Comparison of ENCODE assay signal across 13 cellular contexts in the genomic region with DNA sequence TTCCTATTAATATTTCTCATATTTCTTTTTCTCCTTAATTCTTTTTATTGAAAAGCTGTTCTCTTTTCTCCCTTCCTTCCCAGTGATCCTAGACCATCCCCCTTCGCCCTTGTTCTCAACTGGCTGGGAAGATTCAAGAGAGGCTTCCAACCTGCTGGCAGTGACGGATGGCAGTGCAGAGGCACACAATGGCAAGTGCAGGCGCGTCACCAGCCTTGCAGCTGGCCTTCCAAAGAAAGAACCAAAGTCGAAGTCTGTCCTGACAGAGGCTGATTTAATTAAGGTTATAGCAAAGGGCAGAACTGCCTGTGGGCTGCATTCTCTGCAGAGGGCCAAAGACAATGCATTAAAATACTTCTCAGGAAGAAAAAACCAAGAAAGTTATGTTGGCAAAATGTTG. TPM values are rescaled to one million over a fixed set of nuclear protein-coding genes. Genes with fewer than 3 reads are reported as not detected.
DNase-seq lines count a peak whose midpoint lies in the region; ATAC-seq and TF ChIP-seq lines count a peak whose summit lies in the region.
"Had no signal": no experiment of that assay in that cellular context is flagged by ENCODE, and none has a peak within 500 bp of the region (broad histone marks: within the 10 kb centered on the region; RNA-seq: fewer than 3 reads in every experiment).

No MANE protein-coding gene starts in this region.

- no peak overlapping the region for H4K91ac ChIP-seq in trophoblast cell (ENCODE audit: low read depth, low read length)

- no peaks in the 10 kb centered on the region for H3K36me3 ChIP-seq in trophoblast cell (ENCODE audit: control insufficient read depth in 1 of 2, insufficient read depth in 2 of 2, low read length in 2 of 2)
- no peaks in the 10 kb centered on the region for H3K36me3 ChIP-seq in tibial artery
- H3K36me3 ChIP-seq: SJSA1 had no signal

- WGBS in trophoblast cell (ENCODE audit: extremely low coverage, insufficient coverage, insufficient read length) = no CpG with 5 or more reads among the region's 5 CpGs

- H3K4ac ChIP-seq in trophoblast cell (ENCODE audit: low read depth, low read length) = peak overlapping the region; percentile 18

- H2AK5ac ChIP-seq in trophoblast cell (ENCODE audit: low read length) = no peak overlapping the region

- H3K9ac ChIP-seq in trophoblast cell (ENCODE audit: low read length) = no peak overlapping the region

- no peak overlapping the region for H4K12ac ChIP-seq in trophoblast cell (ENCODE audit: low read depth, low read length)

- H3K14ac ChIP-seq in trophoblast cell (ENCODE audit: low read length) = no peak overlapping the region

- H3K27me3 ChIP-seq in foreskin keratinocyte = no peaks in the 10 kb centered on the region
- no peaks in the 10 kb centered on the region for H3K27me3 ChIP-seq in trophoblast cell (ENCODE audit: insufficient read depth, low read length)
- no peaks in the 10 kb centered on the region for H3K27me3 ChIP-seq in tibial artery
- H3K27me3 ChIP-seq: SJSA1 had no signal

- H3K79me1 ChIP-seq in trophoblast cell (ENCODE audit: low read length) = peaks cover 4% of the 10 kb centered on the region

- H3K27ac ChIP-seq in foreskin keratinocyte = no peak overlapping the region
- H3K27ac ChIP-seq in trophoblast cell (ENCODE audit: low read depth, low read length) = no peak overlapping the region
- H3K27ac ChIP-seq in tibial artery = no peak overlapping the region
- H3K27ac ChIP-seq: SJSA1 had no signal

- H3K4me2 ChIP-seq in trophoblast cell (ENCODE audit: low read length) = peak overlapping the region; percentile 37

- H2BK120ac ChIP-seq in trophoblast cell (ENCODE audit: insufficient read depth, low read length, poor library complexity) = no peak overlapping the region

- H2BK12ac ChIP-seq in trophoblast cell (ENCODE audit: low read length) = no peak overlapping the region

- peak; percentile 56 to 65 for DNase-seq in SHP77 (lab: John Stamatoyannopoulos, UW)
- DNase-seq in SHP77 treated with DMSO at 0.1 percent for 48 hours (lab: John Stamatoyannopoulos, UW) = no peak
- peak; percentile 60 for DNase-seq in NCI-H345 (lab: John Stamatoyannopoulos, UW)
- DNase-seq in foreskin keratinocyte = no peak
- no peak for DNase-seq in trophoblast cell
- no peak for DNase-seq in tibial artery
- DNase-seq in AG08395 (ENCODE audit: low spot score) = no peak
- DNase-seq in NCI-H187 treated with DMSO at 0.1 percent for 48 hours (lab: John Stamatoyannopoulos, UW) = no peak
- DNase-seq: AML-193; MV-4-11; right cardiac atrium; stimulated activated CD8-positive, alpha-beta memory T cell treated with anti-CD3 and anti-CD28 coated beads, Interleukin-4, amount 100 ng/mL, for 48 hours had no signal

- H3K79me2 ChIP-seq in trophoblast cell (ENCODE audit: control insufficient read depth, insufficient read depth, low read length, poor library complexity) = peaks cover 11% of the 10 kb centered on the region

- H3K9me3 ChIP-seq in trophoblast cell (ENCODE audit: insufficient read depth, low read depth, low read length) (no peaks in the 10 kb centered on the region), tibial artery (no peaks in the 10 kb centered on the region)
- H3K9me3 ChIP-seq: SJSA1 had no signal

- H2BK5ac ChIP-seq in trophoblast cell (ENCODE audit: low read depth, low read length, poor library complexity) = no peak overlapping the region

- H3K4me3 ChIP-seq in trophoblast cell (ENCODE audit: low read depth, low read length) = no peak overlapping the region
- H3K4me3 ChIP-seq in tibial artery = no peak overlapping the region
- H3K4me3 ChIP-seq: SJSA1 had no signal

- H4K8ac ChIP-seq in trophoblast cell (ENCODE audit: low read depth, low read length) = no peak overlapping the region

- no peak overlapping the region for H3K18ac ChIP-seq in trophoblast cell (ENCODE audit: low read length)

- peak; percentile 0 for TF ChIP-seq CTCF in foreskin keratinocyte (conservative IDR thresholded peaks at IDR 0.05)
- TF ChIP-seq CTCF in tibial artery (IDR thresholded peaks at IDR 0.05) = no peak

- H3K23ac ChIP-seq in trophoblast cell (ENCODE audit: low read length) = no peak overlapping the region

- peaks cover 65% of the 10 kb centered on the region for H3K4me1 ChIP-seq in foreskin keratinocyte
- H3K4me1 ChIP-seq in trophoblast cell (ENCODE audit: control insufficient read depth in 1 of 2, insufficient read depth in 2 of 2, low read length in 2 of 2) = peaks cover 5 to 14% of the 10 kb centered on the region in 2 experiments
- H3K4me1 ChIP-seq in tibial artery = peaks cover 0 to 39% (median 16%) of the 10 kb centered on the region in 4 donors

- intact Hi-C loops in tibial artery (cut with DNase I; ENCODE audit: low total_unique reads) = loop anchor here (10.0 kb wide), 1 partner anchor 156 kb away; no protein-coding TSS in a partner anchor

- peak; percentile 22 for ATAC-seq in foreskin keratinocyte

- no peak overlapping the region for H2AFZ ChIP-seq in trophoblast cell (ENCODE audit: insufficient read depth, low read length, poor library complexity)

RNA-seq across cellular contexts. Expression of a gene that starts 7.4 kb away (rescaled TPM):
- 43.3 and 52.0 TPM in 2 replicates for total RNA-seq in foreskin keratinocyte
- 14.7 and 17.4 TPM in 2 replicates for polyA plus RNA-seq in foreskin keratinocyte
- 162 and 163 TPM in 2 replicates for polyA plus RNA-seq in trophoblast cell (2013)

Comparison
In these comparisons a context has a peak if more than half of its experiments do, and no peak if none do; other contexts are left out.
1. DNase-seq: peak in SHP77 (2 of 2) and NCI-H345 (single experiment); none in SHP77 treated with DMSO at 0.1 percent for 48 hours (single experiment), foreskin keratinocyte (0 of 2), trophoblast cell (0 of 2), tibial artery (0 of 2), AG08395 (single experiment) and NCI-H187 treated with DMSO at 0.1 percent for 48 hours (single experiment).